1 cellular context compared by ENCODE assay signal in the genomic region with DNA sequence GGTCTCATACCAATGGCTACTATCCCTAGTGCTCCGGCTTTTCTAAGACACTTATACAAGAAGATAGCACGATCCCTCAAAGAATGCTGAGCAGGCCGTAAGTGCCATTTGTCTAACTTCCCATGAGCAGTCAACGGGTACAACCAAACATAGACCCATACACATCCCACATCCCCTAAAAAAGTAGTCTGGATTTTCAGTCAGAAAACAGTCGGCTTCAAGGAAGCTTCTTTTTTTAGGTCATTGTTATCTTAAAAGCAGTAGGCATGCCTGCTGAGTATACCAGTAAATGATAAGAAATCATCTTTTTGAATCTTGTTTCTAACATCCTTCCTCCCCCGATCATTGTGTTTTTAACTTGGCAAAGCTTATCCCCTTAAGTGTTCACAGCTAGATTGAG.
TF ChIP-seq lines count a peak whose summit lies in the region.

No MANE protein-coding gene starts in this region.

TF ChIP-seq in HEK293, 187 proteins besides CTCF, POLR2A, EP300 and RAD21 (continued from another document):
- TF ChIP-seq, protein P1, sequence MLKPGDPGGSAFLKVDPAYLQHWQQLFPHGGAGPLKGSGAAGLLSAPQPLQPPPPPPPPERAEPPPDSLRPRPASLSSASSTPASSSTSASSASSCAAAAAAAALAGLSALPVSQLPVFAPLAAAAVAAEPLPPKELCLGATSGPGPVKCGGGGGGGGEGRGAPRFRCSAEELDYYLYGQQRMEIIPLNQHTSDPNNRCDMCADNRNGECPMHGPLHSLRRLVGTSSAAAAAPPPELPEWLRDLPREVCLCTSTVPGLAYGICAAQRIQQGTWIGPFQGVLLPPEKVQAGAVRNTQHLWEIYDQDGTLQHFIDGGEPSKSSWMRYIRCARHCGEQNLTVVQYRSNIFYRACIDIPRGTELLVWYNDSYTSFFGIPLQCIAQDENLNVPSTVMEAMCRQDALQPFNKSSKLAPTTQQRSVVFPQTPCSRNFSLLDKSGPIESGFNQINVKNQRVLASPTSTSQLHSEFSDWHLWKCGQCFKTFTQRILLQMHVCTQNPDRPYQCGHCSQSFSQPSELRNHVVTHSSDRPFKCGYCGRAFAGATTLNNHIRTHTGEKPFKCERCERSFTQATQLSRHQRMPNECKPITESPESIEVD (tag by site-specific recombination; IDR thresholded peaks at IDR 0.05), result 0 out of 2 replicates have a peak, but pooled peaks have one; percentile 34
- no peak for TF ChIP-seq ZNF571 (tag by site-specific recombination; IDR thresholded peaks at IDR 0.05)
- TF ChIP-seq, protein P2, sequence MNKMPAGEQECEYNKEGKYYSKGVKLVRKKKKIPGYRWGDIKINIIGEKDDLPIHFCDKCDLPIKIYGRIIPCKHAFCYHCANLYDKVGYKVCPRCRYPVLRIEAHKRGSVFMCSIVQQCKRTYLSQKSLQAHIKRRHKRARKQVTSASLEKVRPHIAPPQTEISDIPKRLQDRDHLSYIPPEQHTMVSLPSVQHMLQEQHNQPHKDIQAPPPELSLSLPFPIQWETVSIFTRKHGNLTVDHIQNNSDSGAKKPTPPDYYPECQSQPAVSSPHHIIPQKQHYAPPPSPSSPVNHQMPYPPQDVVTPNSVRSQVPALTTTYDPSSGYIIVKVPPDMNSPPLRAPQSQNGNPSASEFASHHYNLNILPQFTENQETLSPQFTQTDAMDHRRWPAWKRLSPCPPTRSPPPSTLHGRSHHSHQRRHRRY (tag by site-specific recombination; IDR thresholded peaks at IDR 0.05), result no peak
- TF ChIP-seq GLIS2 (tag by site-specific recombination; IDR thresholded peaks at IDR 0.05), result no peak
- TF ChIP-seq ZNF621 (tag by site-specific recombination; IDR thresholded peaks at IDR 0.05), result no peak
